ENCODE assay signal across 8 cellular contexts in genomic region chr2:119760237-119760807, GRCh38. TPM values are rescaled to one million over a fixed set of nuclear protein-coding genes. Genes with fewer than 3 reads are reported as not detected.
A peak's percentile ranks its signal among the peaks of the same experiment; 100 is the strongest.
DNase-seq lines count a peak whose midpoint lies in the region; ATAC-seq and TF ChIP-seq lines count a peak whose summit lies in the region.

No MANE protein-coding gene starts in this region.

- no peaks in the 10 kb centered on the region for H3K36me3 ChIP-seq in BLaER1 treated with 17β-estradiol and CSF1 and Interleukin-3, amounts not matched to agents 10 nM and 100 nM
- H3K36me3 ChIP-seq in prostate gland, result no peaks in the 10 kb centered on the region

- H3K9ac ChIP-seq in BLaER1 treated with 17β-estradiol and CSF1 and Interleukin-3, amounts not matched to agents 10 nM and 100 nM, result peak overlapping the region; percentile 83 to 93 (median 88)

- DNase-seq in GM19238 (ENCODE audit: insufficient read length, low spot score) (peak; percentile 26), foreskin fibroblast (no peak), prostate gland (ENCODE audit: low spot score) (no peak), epidermal melanocyte (ENCODE audit: insufficient read length, low spot score) (no peak), germinal center (ENCODE audit: low spot score) (no peak)
- peak; percentile 48 for DNase-seq in activated CD4-positive, alpha-beta memory T cell treated with anti-CD3 and anti-CD28 coated beads for 36 hours

- H3K9me3 ChIP-seq in BLaER1 treated with 17β-estradiol and CSF1 and Interleukin-3, amounts not matched to agents 10 nM and 100 nM (replicated peaks in 1 of 11), result peaks cover 0 to 4% (median 0%) of the 10 kb centered on the region in 11 experiments; a peak in 3 of 22 replicates
- H3K9me3 ChIP-seq in prostate gland, result no peaks in the 10 kb centered on the region

- H3K9me3 Mint-ChIP-seq in activated CD4-positive, alpha-beta memory T cell treated with anti-CD3 and anti-CD28 coated beads for 36 hours, result no peaks in the 10 kb centered on the region

- POLR2A ChIA-PET in activated CD4-positive, alpha-beta memory T cell treated with anti-CD3 and anti-CD28 coated beads for 36 hours (lab: Charles Lee), result interaction anchor here (0.8 to 1.3 kb wide), 8 partner anchors 8 to 472 kb away, joined by 3 to 4 read pairs (median 3); no protein-coding TSS in a partner anchor

- no peaks in the 10 kb centered on the region; a peak in 2 of 22 replicates for H4K20me1 ChIP-seq in BLaER1 treated with 17β-estradiol and CSF1 and Interleukin-3, amounts not matched to agents 10 nM and 100 nM

- intact Hi-C loops in activated CD4-positive, alpha-beta memory T cell treated with anti-CD3 and anti-CD28 coated beads for 36 hours (cut with micrococcal nuclease), result loop anchor here (1.0 kb wide), 2 partner anchors 12 to 252 kb away; no protein-coding TSS in a partner anchor
- intact Hi-C loops in prostate gland (cut with DNase I), result loop anchor here (5.0 kb wide), 1 partner anchor 52 kb away; no protein-coding TSS in a partner anchor

- peak; percentile 27 for ATAC-seq in HG03439 (IDR thresholded peaks at IDR 0.05; ENCODE audit: unreplicated experiment)

- peak overlapping the region; percentile 65 for H3K27ac Mint-ChIP-seq in activated CD4-positive, alpha-beta memory T cell treated with anti-CD3 and anti-CD28 coated beads for 36 hours

- WGBS in prostate gland, result 0% methylated on average over 30 of the region's 36 CpGs

- peaks cover 6 to 38% (median 29%) of the 10 kb centered on the region in 10 experiments for H3K4me1 ChIP-seq in BLaER1 treated with 17β-estradiol and CSF1 and Interleukin-3, amounts not matched to agents 10 nM and 100 nM
- no peaks in the 10 kb centered on the region for H3K4me1 ChIP-seq in prostate gland (replicated peaks)

- peak overlapping the region; percentile 81 to 95 (median 91) for H3K4me2 ChIP-seq in BLaER1 treated with 17β-estradiol and CSF1 and Interleukin-3, amounts not matched to agents 10 nM and 100 nM

- H3K4me3 ChIP-seq in BLaER1 treated with 17β-estradiol and CSF1 and Interleukin-3, amounts not matched to agents 10 nM and 100 nM, result peak overlapping the region; percentile 80 to 96 (median 92)
- H3K4me3 ChIP-seq in foreskin fibroblast (ENCODE audit: low read depth in 1 of 2, low read length in 2 of 2) (peak overlapping the region; percentile 53 to 81), prostate gland (peak overlapping the region; percentile 77 to 88)

- no peaks in the 10 kb centered on the region for H3K36me3 Mint-ChIP-seq in activated CD4-positive, alpha-beta memory T cell treated with anti-CD3 and anti-CD28 coated beads for 36 hours

- CTCF ChIA-PET in activated CD4-positive, alpha-beta memory T cell treated with anti-CD3 and anti-CD28 coated beads for 36 hours (lab: Charles Lee), result interaction anchor here (0.9 to 1.8 kb wide), 9 partner anchors 57 to 416 kb away, joined by 3 to 6 read pairs (median 5); no protein-coding TSS in a partner anchor

- H3K27ac ChIP-seq in BLaER1 treated with 17β-estradiol and CSF1 and Interleukin-3, amounts not matched to agents 10 nM and 100 nM, result peak overlapping the region; percentile 76 to 91 (median 87)
- peak overlapping the region; percentile 87 to 93 for H3K27ac ChIP-seq in prostate gland

- TF ChIP-seq POLR2A in prostate gland (IDR thresholded peaks at IDR 0.05), result no peak

- no peaks in the 10 kb centered on the region for H3K27me3 Mint-ChIP-seq in activated CD4-positive, alpha-beta memory T cell treated with anti-CD3 and anti-CD28 coated beads for 36 hours

- TF ChIP-seq CTCF in foreskin fibroblast (IDR thresholded peaks at IDR 0.05; ENCODE audit: low read depth, low read length) (no peak), prostate gland (IDR thresholded peaks at IDR 0.05) (no peak)

- peaks cover 54% of the 10 kb centered on the region for H3K4me1 Mint-ChIP-seq in activated CD4-positive, alpha-beta memory T cell treated with anti-CD3 and anti-CD28 coated beads for 36 hours (ENCODE audit: low read depth)

- H3K27me3 ChIP-seq in BLaER1 treated with 17β-estradiol and CSF1 and Interleukin-3, amounts not matched to agents 10 nM and 100 nM, result no peaks in the 10 kb centered on the region
- H3K27me3 ChIP-seq in prostate gland (replicated peaks; ENCODE audit: insufficient read depth), result no peaks in the 10 kb centered on the region

- peak overlapping the region; percentile 87 for H3K4me3 Mint-ChIP-seq in activated CD4-positive, alpha-beta memory T cell treated with anti-CD3 and anti-CD28 coated beads for 36 hours

RNA-seq across cellular contexts. Expression of gene PTPN4, which starts 0.6 kb away (rescaled TPM):
- total RNA-seq in activated CD4-positive, alpha-beta memory T cell treated with anti-CD3 and anti-CD28 coated beads for 36 hours, result 10 to 100 TPM; 29.4 to 31.6 TPM
- total RNA-seq in prostate gland, result 10 to 100 TPM; 23.7 to 65.3 TPM

Comparison
In these comparisons a context has a peak if more than half of its experiments do, and no peak if none do; other contexts are left out.
1. DNase-seq: peak in GM19238 (single experiment) and activated CD4-positive, alpha-beta memory T cell treated with anti-CD3 and anti-CD28 coated beads for 36 hours (single experiment); none in foreskin fibroblast (0 of 2), prostate gland (single experiment), epidermal melanocyte (single experiment) and germinal center (single experiment).
2. Peak in every context shown above with its lines, with median percentiles within 50 percentile points of each other: H3K4me3 ChIP-seq.